ENCODE assay signal across 8 cellular contexts in the genomic region with DNA sequence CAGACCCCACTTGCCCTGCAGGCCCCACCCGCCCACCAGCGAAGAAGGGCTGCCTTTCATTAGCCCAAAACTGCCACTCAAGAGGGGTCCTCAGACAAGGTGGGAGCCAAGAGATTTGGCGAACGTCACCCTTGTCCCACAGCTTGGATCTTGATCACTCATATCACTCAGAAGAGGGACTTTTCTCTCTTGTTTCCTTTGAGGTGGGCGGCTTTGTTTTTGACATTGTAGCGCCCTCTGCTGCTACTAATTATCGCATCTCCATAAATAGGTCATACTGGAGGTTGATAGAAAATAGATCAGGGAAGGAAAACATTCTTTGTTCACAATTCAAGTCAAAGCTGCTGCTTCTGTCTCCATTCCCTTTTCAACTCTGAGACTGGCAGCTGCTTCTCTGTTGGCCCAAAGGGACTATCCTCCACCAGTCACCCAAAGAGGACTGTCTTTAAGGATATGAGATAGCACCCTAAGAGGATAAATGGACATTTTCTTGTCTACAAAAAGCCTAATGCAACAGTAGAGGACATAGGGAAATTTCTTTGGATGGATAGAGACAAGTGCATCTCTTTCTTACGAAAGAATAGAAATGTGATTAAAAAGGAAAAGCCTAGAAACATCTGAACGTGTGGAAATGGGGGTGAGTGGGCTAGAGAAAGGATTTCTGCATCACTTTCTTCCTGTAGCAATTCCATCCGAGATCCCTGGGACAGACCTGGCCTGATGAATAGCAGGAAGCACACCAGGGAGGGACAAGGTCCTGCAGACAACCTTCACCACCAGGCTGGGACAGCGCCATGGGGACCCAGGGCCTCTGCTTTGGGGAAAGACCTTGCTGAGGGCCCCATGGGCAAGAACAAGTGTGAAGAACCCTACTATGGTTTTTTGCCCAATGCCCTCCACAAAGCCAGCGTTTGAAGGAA.
DNase-seq lines count a peak whose midpoint lies in the region; ATAC-seq, FAIRE-seq and TF ChIP-seq lines count a peak whose summit lies in the region.

No MANE protein-coding gene starts in this region.

- TF ChIP-seq CTCF in colonic mucosa (IDR thresholded peaks at IDR 0.05), result peak; percentile 43

- no peaks in the 10 kb centered on the region for H3K9me3 ChIP-seq in colonic mucosa

- DNase-seq in SIG-M5 treated with dmso at 0.1 percent for 504 hours (lab: John Stamatoyannopoulos, UW; ENCODE audit: unreplicated experiment), result peak; percentile 68
- DNase-seq in SIG-M5 (lab: John Stamatoyannopoulos, UW), result no peak
- DNase-seq in NCI-H82 (lab: John Stamatoyannopoulos, UW), result peak; percentile 56
- DNase-seq in colonic mucosa, result peak; percentile 50
- DNase-seq in memory B cell (ENCODE audit: low spot score in 2 of 2), result peak; percentile 39 to 58
- no peak for DNase-seq in H54 (ENCODE audit: insufficient read length, low spot score)
- no peak for DNase-seq in naive thymus-derived CD8-positive, alpha-beta T cell

- no peaks in the 10 kb centered on the region for H3K9me3 Mint-ChIP-seq in memory B cell
- H3K9me3 Mint-ChIP-seq in naive thymus-derived CD8-positive, alpha-beta T cell, result no peaks in the 10 kb centered on the region

- H3K4me3 Mint-ChIP-seq in memory B cell, result no peak overlapping the region
- peak overlapping the region in 1 of 10 donors; percentile 65 for H3K4me3 Mint-ChIP-seq in naive thymus-derived CD8-positive, alpha-beta T cell

- no peaks in the 10 kb centered on the region for H3K36me3 Mint-ChIP-seq in memory B cell
- no peaks in the 10 kb centered on the region for H3K36me3 Mint-ChIP-seq in naive thymus-derived CD8-positive, alpha-beta T cell

- peak; percentile 58 for ATAC-seq in HG02938 (IDR thresholded peaks at IDR 0.05; ENCODE audit: unreplicated experiment)
- peak; percentile 77 for ATAC-seq in memory B cell (ENCODE audit: low read depth)
- ATAC-seq in naive thymus-derived CD8-positive, alpha-beta T cell, result no peak

- H3K27me3 ChIP-seq in colonic mucosa, result no peaks in the 10 kb centered on the region

- TF ChIP-seq POLR2A in H54 (IDR thresholded peaks at IDR 0.05; ENCODE audit: low read depth, low read length), result no peak

- peak overlapping the region; percentile 52 for H3K27ac Mint-ChIP-seq in memory B cell
- peak overlapping the region in 1 of 10 donors; percentile 62 for H3K27ac Mint-ChIP-seq in naive thymus-derived CD8-positive, alpha-beta T cell

- no peaks in the 10 kb centered on the region for H3K36me3 ChIP-seq in colonic mucosa

- H3K27me3 Mint-ChIP-seq in memory B cell, result peaks cover 3% of the 10 kb centered on the region
- H3K27me3 Mint-ChIP-seq in naive thymus-derived CD8-positive, alpha-beta T cell, result no peaks in the 10 kb centered on the region

- intact Hi-C loops in colonic mucosa (cut with DNase I), result no loop called here

- POLR2A ChIA-PET in naive thymus-derived CD8-positive, alpha-beta T cell (lab: Charles Lee), result no interaction called here

- FAIRE-seq in H54 (lab: Jason Lieb, UNC), result no peak

- no peak overlapping the region for H3K27ac ChIP-seq in colonic mucosa

- peaks cover 56% of the 10 kb centered on the region for H3K4me1 Mint-ChIP-seq in memory B cell
- peaks cover 0 to 87% (median under 1%) of the 10 kb centered on the region in 4 donors for H3K4me1 Mint-ChIP-seq in naive thymus-derived CD8-positive, alpha-beta T cell

- H3K9ac ChIP-seq in colonic mucosa (ENCODE audit: low read depth in 2 of 2, low read length in 2 of 2), result no peak overlapping the region

- no peak overlapping the region for H3K4me3 ChIP-seq in colonic mucosa

- H3K4me1 ChIP-seq in colonic mucosa, result no peaks in the 10 kb centered on the region

Comparison
In these comparisons a context has a peak if more than half of its experiments do, and no peak if none do; other contexts are left out.
1. DNase-seq: peak in SIG-M5 treated with dmso at 0.1 percent for 504 hours (single experiment), NCI-H82 (single experiment), colonic mucosa (single experiment) and memory B cell (2 of 2); none in SIG-M5 (single experiment), H54 (single experiment) and naive thymus-derived CD8-positive, alpha-beta T cell (0 of 10).
2. ATAC-seq: peak in HG02938 (single experiment) and memory B cell (single experiment); none in naive thymus-derived CD8-positive, alpha-beta T cell (0 of 2).